ENCODE assay signal across 6 cellular contexts in the genomic region with DNA sequence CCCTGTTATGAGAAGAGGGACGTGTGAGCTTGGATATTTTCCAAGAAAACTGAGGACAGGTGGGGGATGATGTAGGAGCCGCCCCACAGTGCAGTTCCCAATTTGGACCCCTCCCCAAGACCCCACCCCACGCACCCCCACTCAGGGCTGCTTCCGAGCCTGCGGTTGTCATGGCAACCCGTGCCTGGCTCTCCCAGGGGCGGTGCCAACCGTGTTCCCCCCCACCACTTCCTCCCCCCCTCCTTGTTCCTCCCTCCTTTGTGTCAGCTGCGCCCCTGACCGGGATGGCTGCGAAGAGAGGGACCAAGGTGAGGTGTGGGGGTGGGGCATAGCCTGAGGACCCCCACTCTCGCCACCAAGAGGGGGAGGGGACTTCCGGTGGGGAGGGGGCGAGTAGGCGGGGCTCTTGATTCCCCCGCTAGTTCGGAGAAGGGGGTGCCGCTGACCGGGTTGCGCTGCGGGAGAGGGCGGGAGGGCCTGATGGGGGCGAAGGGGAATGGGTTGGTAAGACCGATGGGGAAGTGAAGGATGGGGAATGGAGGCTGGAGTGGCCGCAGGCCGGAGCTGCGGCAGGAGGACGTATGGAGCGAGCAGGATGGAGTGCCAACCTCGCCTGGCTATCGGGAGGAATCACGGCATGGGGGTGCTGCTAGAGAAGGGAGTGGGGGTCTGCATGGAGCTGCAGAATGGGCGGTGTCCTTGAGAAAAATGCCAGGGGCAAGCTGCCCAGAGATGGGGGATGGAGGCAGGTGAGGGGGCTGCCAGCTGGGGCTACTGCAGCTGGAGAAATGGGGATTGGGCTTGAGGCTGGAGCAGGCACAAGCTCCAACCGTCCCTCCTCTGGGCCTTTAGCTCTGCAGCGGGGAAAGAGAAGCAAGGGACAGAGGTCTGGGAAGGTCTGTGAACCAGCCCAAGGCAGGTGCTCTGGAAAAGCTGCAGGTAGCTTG.
DNase-seq lines count a peak whose midpoint lies in the region; ATAC-seq and TF ChIP-seq lines count a peak whose summit lies in the region.

No MANE protein-coding gene starts in this region.

- H3K27ac Mint-ChIP-seq in activated naive CD8-positive, alpha-beta T cell, result peak overlapping the region; percentile 99
- H3K27ac Mint-ChIP-seq in memory B cell, result peak overlapping the region; percentile 97

- H3K27me3 Mint-ChIP-seq in activated naive CD8-positive, alpha-beta T cell, result no peaks in the 10 kb centered on the region
- no peaks in the 10 kb centered on the region for H3K27me3 Mint-ChIP-seq in memory B cell

- ATAC-seq in memory B cell (ENCODE audit: low read depth) (no peak), GM21619 (IDR thresholded peaks at IDR 0.05; ENCODE audit: unreplicated experiment) (no peak)

- H3K4me1 Mint-ChIP-seq in activated naive CD8-positive, alpha-beta T cell (ENCODE audit: low read depth), result peaks cover 47% of the 10 kb centered on the region
- peaks cover 32% of the 10 kb centered on the region for H3K4me1 Mint-ChIP-seq in memory B cell

- no peaks in the 10 kb centered on the region for H3K9me3 Mint-ChIP-seq in activated naive CD8-positive, alpha-beta T cell (ENCODE audit: low read depth)
- H3K9me3 Mint-ChIP-seq in memory B cell, result no peaks in the 10 kb centered on the region

- DNase-seq in AG10803 (ENCODE audit: low read depth) (no peak), NCI-H146 treated with DMSO at 0.1 percent for 48 hours (lab: John Stamatoyannopoulos, UW; ENCODE audit: unreplicated experiment) (peak; percentile 62), memory B cell (ENCODE audit: low spot score in 2 of 2) (no peak), amniotic stem cell (lab: John Stamatoyannopoulos, UW) (no peak)

- H3K4me3 Mint-ChIP-seq in activated naive CD8-positive, alpha-beta T cell, result peak overlapping the region; percentile 98
- H3K4me3 Mint-ChIP-seq in memory B cell, result peak overlapping the region; percentile 100

- TF ChIP-seq CTCF in AG10803 (conservative IDR thresholded peaks at IDR 0.05; ENCODE audit: low read length), result no peak

- peak overlapping the region; percentile 98 for H3K4me3 ChIP-seq in AG10803 (ENCODE audit: low read length)

- H3K36me3 Mint-ChIP-seq in activated naive CD8-positive, alpha-beta T cell, result peaks cover 4% of the 10 kb centered on the region
- peaks cover 5% of the 10 kb centered on the region for H3K36me3 Mint-ChIP-seq in memory B cell
